20 cellular contexts compared by ENCODE assay signal in genomic region chr10:95729323-95730055, GRCh38. TPM values are rescaled to one million over a fixed set of nuclear protein-coding genes. Genes with fewer than 3 reads are reported as not detected.
DNase-seq lines count a peak whose midpoint lies in the region; ATAC-seq, FAIRE-seq and TF ChIP-seq lines count a peak whose summit lies in the region.
"Had no signal": no experiment of that assay in that cellular context is flagged by ENCODE, and none has a peak within 500 bp of the region (broad histone marks: within the 10 kb centered on the region; RNA-seq: fewer than 3 reads in every experiment).

No MANE protein-coding gene starts in this region.

- H3K36me3 Mint-ChIP-seq in activated B cell treated with CpG ODN at 0.5 μM for 24 hours (ENCODE audit: low read depth): peaks cover 3% of the 10 kb centered on the region

- H3K4me3 ChIP-seq in left ventricle myocardium inferior (no peak overlapping the region), parathyroid adenoma (ENCODE audit: low read depth, low read length) (no peak overlapping the region), pancreas (no peak overlapping the region)
- H3K4me3 ChIP-seq: coronary artery, hepatocyte, tibial nerve had no signal

- intact Hi-C loops in activated B cell treated with CpG ODN at 0.5 μM for 24 hours (cut with micrococcal nuclease) (loop anchor here (1.0 to 2.0 kb wide), 4 partner anchors 13 to 109 kb away; partner anchors contain the start of gene ENTPD1), left ventricle myocardium inferior (cut with micrococcal nuclease) (no loop called here), pancreas (cut with DNase I) (no loop called here)

- H3K4me3 Mint-ChIP-seq in activated B cell treated with CpG ODN at 0.5 μM for 24 hours: peak overlapping the region; percentile 33
- H3K4me3 Mint-ChIP-seq: CD4-positive, alpha-beta memory T cell had no signal

- 61 to 64% methylated on average over 3 of the region's 3 CpGs for WGBS in pancreas, 2 donors

- no peak overlapping the region for H3K9ac ChIP-seq in parathyroid adenoma

- DNase-seq in CD1c-positive myeloid dendritic cell (ENCODE audit: extremely low spot score): peak; percentile 62
- no peak for DNase-seq in activated B cell treated with CpG ODN at 0.5 μM for 24 hours
- no peak for DNase-seq in left ventricle myocardium inferior
- DNase-seq in stimulated activated CD4-positive, alpha-beta T cell treated with anti-CD3 and anti-CD28 coated beads, Interleukin-1b, Interleukin-23, amount 100 ng/mL, for 48 hours: no peak
- DNase-seq in stimulated activated CD4-positive, alpha-beta T cell treated with anti-CD3 and anti-CD28 coated beads, Interleukin-4, amount 100 ng/mL, for 1 hour: no peak
- DNase-seq in pancreas: no peak
- DNase-seq: activated CD4-positive, CD25-positive, alpha-beta regulatory T cell; activated gamma-delta T cell treated with Interleukin-2 at 50 U/mL for 16 hours; CD4-positive, alpha-beta memory T cell; HCEC 1CT; kidney; NCI-H82; stimulated activated CD4-positive, alpha-beta T cell treated with anti-CD3 and anti-CD28 coated beads, Interleukin-4, amount 100 ng/mL, for 24 hours had no signal

- ATAC-seq in activated B cell treated with CpG ODN at 0.5 μM for 24 hours (ENCODE audit: low read depth) (no peak), GM21786 (IDR thresholded peaks at IDR 0.05; ENCODE audit: unreplicated experiment) (no peak), pancreas (no peak)

- peaks cover 4% of the 10 kb centered on the region for H3K4me1 ChIP-seq in left ventricle myocardium inferior
- no peaks in the 10 kb centered on the region for H3K4me1 ChIP-seq in parathyroid adenoma
- H3K4me1 ChIP-seq in pancreas: no peaks in the 10 kb centered on the region

- CTCF ChIA-PET in activated B cell treated with CpG ODN at 0.5 μM for 24 hours (lab: Charles Lee): interaction anchor here (0.8 to 6.7 kb wide), 4 partner anchors 36 to 136 kb away, joined by 4 to 58 read pairs (median 8); partner anchors contain the start of gene TCTN3

- peak overlapping the region; percentile 22 for H2AFZ ChIP-seq in parathyroid adenoma
- H2AFZ ChIP-seq: hepatocyte had no signal

- TF ChIP-seq CTCF in activated B cell treated with CpG ODN at 0.5 μM for 24 hours (IDR thresholded peaks at IDR 0.05) (no peak), left ventricle myocardium inferior (IDR thresholded peaks at IDR 0.05; ENCODE audit: borderline replicate concordance) (no peak), parathyroid adenoma (IDR thresholded peaks at IDR 0.05) (no peak), pancreas (IDR thresholded peaks at IDR 0.05) (no peak)

- H3K27ac Mint-ChIP-seq in activated B cell treated with CpG ODN at 0.5 μM for 24 hours: peak overlapping the region; percentile 74
- H3K27ac Mint-ChIP-seq: CD4-positive, alpha-beta memory T cell had no signal

- peak overlapping the region; percentile 68 for H3K27ac ChIP-seq in left ventricle myocardium inferior (replicated peaks)
- H3K27ac ChIP-seq in parathyroid adenoma: no peak overlapping the region
- no peak overlapping the region for H3K27ac ChIP-seq in pancreas
- H3K27ac ChIP-seq: hepatocyte had no signal

- H3K36me3 ChIP-seq in left ventricle myocardium inferior: no peaks in the 10 kb centered on the region
- H3K36me3 ChIP-seq in parathyroid adenoma (ENCODE audit: control insufficient read depth, insufficient read depth, low read length): no peaks in the 10 kb centered on the region
- no peaks in the 10 kb centered on the region for H3K36me3 ChIP-seq in pancreas
- H3K36me3 ChIP-seq: tibial nerve had no signal

- no peaks in the 10 kb centered on the region for H3K27me3 Mint-ChIP-seq in activated B cell treated with CpG ODN at 0.5 μM for 24 hours

- peaks cover 1% of the 10 kb centered on the region for H3K9me3 Mint-ChIP-seq in activated B cell treated with CpG ODN at 0.5 μM for 24 hours

- H3K27me3 ChIP-seq in left ventricle myocardium inferior (ENCODE audit: low read depth) (peaks cover 10% of the 10 kb centered on the region), parathyroid adenoma (ENCODE audit: control insufficient read depth, insufficient read depth, low read length) (no peaks in the 10 kb centered on the region), pancreas (no peaks in the 10 kb centered on the region)
- H3K27me3 ChIP-seq: tibial nerve had no signal

- FAIRE-seq in pancreas (lab: Jason Lieb, UNC): no peak
- FAIRE-seq: astrocyte had no signal

- peaks cover 38% of the 10 kb centered on the region for H3K4me1 Mint-ChIP-seq in activated B cell treated with CpG ODN at 0.5 μM for 24 hours
- H3K4me1 Mint-ChIP-seq: CD4-positive, alpha-beta memory T cell had no signal

- H3K79me2 ChIP-seq in parathyroid adenoma: no peaks in the 10 kb centered on the region
- H3K79me2 ChIP-seq: hepatocyte had no signal

- POLR2A ChIA-PET in activated B cell treated with CpG ODN at 0.5 μM for 24 hours (lab: Charles Lee): interaction anchor here (0.6 to 3.8 kb wide), 5 partner anchors 16 to 86 kb away, joined by 3 to 29 read pairs (median 7); partner anchors contain the start of genes ENTPD1 and TCTN3

- peaks cover 27% of the 10 kb centered on the region for H3K9me3 ChIP-seq in left ventricle myocardium inferior (replicated peaks)
- H3K9me3 ChIP-seq in parathyroid adenoma (ENCODE audit: control insufficient read depth, low read length): no peaks in the 10 kb centered on the region
- H3K9me3 ChIP-seq in pancreas: no peaks in the 10 kb centered on the region

- no peak overlapping the region for H3K4me2 ChIP-seq in parathyroid adenoma (ENCODE audit: low read length)
- H3K4me2 ChIP-seq: hepatocyte had no signal

RNA-seq across cellular contexts. Expression of gene ENTPD1, which starts 26.5 kb away (rescaled TPM):
- total RNA-seq in activated B cell treated with CpG ODN at 0.5 μM for 24 hours: 187 TPM in 2 replicates
- 7.7 TPM for total RNA-seq in left ventricle myocardium inferior
- 10 to 100 TPM in 1 of 6 donors, 1 to 10 TPM in 4, under 1 TPM in 1; 0.67 to 10.9 (median 1.6) TPM for total RNA-seq in pancreas
- 1 to 10 TPM; 1.8 TPM for polyA plus RNA-seq in pancreas
- total RNA-seq: RPMI7951 had no signal

RNA-seq across cellular contexts. Expression of gene TCTN3, which starts 35.8 kb away (rescaled TPM):
- total RNA-seq in activated B cell treated with CpG ODN at 0.5 μM for 24 hours (44.5 and 47.5 TPM in 2 replicates), left ventricle myocardium inferior (11.6 TPM), pancreas (10 to 100 TPM in 5 of 6 donors, 1 to 10 TPM in 1; 8.9 to 25.5 (median 16.7) TPM)
- 10 to 100 TPM in 1 of 2 donors, 1 to 10 TPM in 1; 8.1 to 16.8 TPM for polyA plus RNA-seq in pancreas

Comparison
In these comparisons a context has a peak if more than half of its experiments do, and no peak if none do; other contexts are left out.
1. RNA of gene ENTPD1, which starts 26.5 kb away (total RNA-seq): 187 TPM in activated B cell treated with CpG ODN at 0.5 μM for 24 hours; 7.7 TPM in left ventricle myocardium inferior (single experiment) and 0.67 to 10.9 TPM in pancreas; every median in the first group is over 10 times any median in the second.